ENCODE assay signal across 13 cellular contexts in genomic region chr12:12216349-12217017, GRCh38. TPM values are rescaled to one million over a fixed set of nuclear protein-coding genes. Genes with fewer than 3 reads are reported as not detected.
DNase-seq lines count a peak whose midpoint lies in the region; ATAC-seq and TF ChIP-seq lines count a peak whose summit lies in the region.
"Had no signal": no experiment of that assay in that cellular context is flagged by ENCODE, and none has a peak within 500 bp of the region (broad histone marks: within the 10 kb centered on the region; RNA-seq: fewer than 3 reads in every experiment).

No MANE protein-coding gene starts in this region.

- H3K27me3 ChIP-seq in HUES48 (ENCODE audit: control insufficient read depth, insufficient read depth, low read length) (no peaks in the 10 kb centered on the region), vagina (no peaks in the 10 kb centered on the region)
- H3K27me3 ChIP-seq: breast epithelium had no signal

- H3K4me1 ChIP-seq in HUES48 (ENCODE audit: control insufficient read depth, insufficient read depth, low read length) (peaks cover 34% of the 10 kb centered on the region), vagina (peaks cover 44% of the 10 kb centered on the region)
- H3K4me1 ChIP-seq: breast epithelium had no signal

- H3K27ac ChIP-seq in HUES48 (ENCODE audit: low read depth, low read length) (peak overlapping the region; percentile 40), vagina (peak overlapping the region; percentile 25)
- H3K27ac ChIP-seq: breast epithelium had no signal

- intact Hi-C loops in vagina (cut with DNase I) (no loop called here), left ventricle myocardium superior (cut with micrococcal nuclease) (no loop called here)

- ATAC-seq in HG02623 (IDR thresholded peaks at IDR 0.05; ENCODE audit: unreplicated experiment) (no peak), left ventricle myocardium superior (no peak), GM19324 (IDR thresholded peaks at IDR 0.05; ENCODE audit: low FRiP score, unreplicated experiment) (no peak)
- ATAC-seq: activated CD8-positive, alpha-beta memory T cell treated with anti-CD3 and anti-CD28 coated beads, Interleukin-2, amount 10 ng/mL, durations not matched to agents 7 days and 5 days had no signal

- TF ChIP-seq CTCF in vagina (IDR thresholded peaks at IDR 0.05): no peak

- DNase-seq in SKM-1 treated with dmso at 0.1 percent for 144 hours (lab: John Stamatoyannopoulos, UW; ENCODE audit: unreplicated experiment) (peak; percentile 5), kidney glomerular epithelial cell (lab: John Stamatoyannopoulos, UW) (peak; percentile 66), vagina (ENCODE audit: extremely low spot score in 2 of 2) (no peak), left ventricle myocardium superior (no peak)
- DNase-seq: activated CD4-positive, CD25-positive, alpha-beta regulatory T cell; activated CD8-positive, alpha-beta memory T cell treated with anti-CD3 and anti-CD28 coated beads, Interleukin-2, amount 10 ng/mL, durations not matched to agents 7 days and 5 days; HCEC 1CT; NCI-H2171 treated with DMSO at 0.1 percent for 48 hours; NK-92 treated with Interleukin-12 subunit alpha and Interleukin-12 subunit beta, amount 100 ng/mL, for 24 hours had no signal

- H3K9me3 ChIP-seq in HUES48 (ENCODE audit: control insufficient read depth, insufficient read depth, low read length) (no peaks in the 10 kb centered on the region), vagina (no peaks in the 10 kb centered on the region)
- H3K9me3 ChIP-seq: breast epithelium had no signal

- no peak overlapping the region for H3K9ac ChIP-seq in HUES48 (ENCODE audit: low read depth, low read length)

- TF ChIP-seq POLR2A in vagina (IDR thresholded peaks at IDR 0.05): no peak

- 0 out of 2 replicates have a peak overlapping the region, but pooled peaks have one; percentile 8 for H3K4me3 ChIP-seq in HUES48 (ENCODE audit: low read depth, low read length)
- no peak overlapping the region for H3K4me3 ChIP-seq in vagina
- H3K4me3 ChIP-seq: breast epithelium had no signal

- H3K36me3 ChIP-seq in HUES48 (ENCODE audit: control insufficient read depth, insufficient read depth, low read length) (no peaks in the 10 kb centered on the region), vagina (no peaks in the 10 kb centered on the region)
- H3K36me3 ChIP-seq: breast epithelium had no signal

RNA-seq across cellular contexts. Expression of gene LRP6, which starts 50.4 kb away (rescaled TPM):
- 71.0 TPM for total RNA-seq in vagina
- total RNA-seq in left ventricle myocardium superior: 27.3 TPM

Comparison
In these comparisons a context has a peak if more than half of its experiments do, and no peak if none do; other contexts are left out.
1. DNase-seq: peak in SKM-1 treated with dmso at 0.1 percent for 144 hours (single experiment) and kidney glomerular epithelial cell (single experiment); none in vagina (0 of 2) and left ventricle myocardium superior (single experiment).